Comparison of ENCODE assay signal across 9 cellular contexts in genomic region chr22:42930810-42931420, GRCh38.
DNase-seq lines count a peak whose midpoint lies in the region; ATAC-seq and TF ChIP-seq lines count a peak whose summit lies in the region.
"Had no signal": no experiment of that assay in that cellular context is flagged by ENCODE, and none has a peak within 500 bp of the region (broad histone marks: within the 10 kb centered on the region; RNA-seq: fewer than 3 reads in every experiment).

No MANE protein-coding gene starts in this region.

- H3K4me3 ChIP-seq in fibroblast of the aortic adventitia (ENCODE audit: low read depth, low read length) (no peak overlapping the region), spleen (peak overlapping the region in 2 of 8 donors; percentile 12 to 48), H7 (ENCODE audit: insufficient read depth, low read depth, low read length) (no peak overlapping the region)
- H3K4me3 ChIP-seq: SK-N-MC had no signal

- H3K9me3 ChIP-seq in spleen: no peaks in the 10 kb centered on the region

- H3K27me3 ChIP-seq in spleen (replicated peaks in 1 of 7) (no peaks in the 10 kb centered on the region), H7 (ENCODE audit: control insufficient read depth, insufficient read depth, low read length) (no peaks in the 10 kb centered on the region)

- H3K36me3 ChIP-seq in spleen: peaks cover 0 to 6% (median 0%) of the 10 kb centered on the region in 6 donors
- no peaks in the 10 kb centered on the region for H3K36me3 ChIP-seq in H7 (replicated peaks; ENCODE audit: control insufficient read depth, insufficient read depth, low read length)

- no peak for TF ChIP-seq CTCF in fibroblast of the aortic adventitia (IDR thresholded peaks at IDR 0.05; ENCODE audit: insufficient read depth, low read length)
- no peak for TF ChIP-seq CTCF in spleen (IDR thresholded peaks at IDR 0.05 in 8 of 11, conservative IDR thresholded peaks at IDR 0.05 in 3 of 11)

- 56 to 78% (median 64%) methylated on average over 9 of the region's 9 CpGs for WGBS in spleen, 5 donors

- H3K4me1 ChIP-seq in spleen: peaks cover 41 to 100% (median 87%) of the 10 kb centered on the region in 6 donors

- H3K27ac ChIP-seq in spleen: peak overlapping the region in 7 of 8 donors; percentile 81 to 94 (median 89)
- H3K27ac ChIP-seq: SK-N-MC had no signal

- TF ChIP-seq POLR2A in spleen (IDR thresholded peaks at IDR 0.05): no peak

- intact Hi-C loops in spleen (cut with DNase I; ENCODE audit: low total_unique reads): no loop called here

- ATAC-seq in GM18867 (IDR thresholded peaks at IDR 0.05; ENCODE audit: unreplicated experiment) (peak; percentile 3), GM19452 (IDR thresholded peaks at IDR 0.05; ENCODE audit: unreplicated experiment) (no peak), HG02763 (IDR thresholded peaks at IDR 0.05; ENCODE audit: unreplicated experiment) (no peak)

- DNase-seq in NCI-H2196 treated with DMSO at 0.1 percent for 48 hours (lab: John Stamatoyannopoulos, UW; ENCODE audit: unreplicated experiment) (peak; percentile 64), fibroblast of the aortic adventitia (ENCODE audit: low read depth) (peak; percentile 32), spleen (peak; percentile 73), H7 (no peak), NCI-H345 treated with DMSO at 0.1 percent for 48 hours (lab: John Stamatoyannopoulos, UW; ENCODE audit: unreplicated experiment) (no peak)

Comparison
In these comparisons a context has a peak if more than half of its experiments do, and no peak if none do; other contexts are left out.
1. DNase-seq: peak in NCI-H2196 treated with DMSO at 0.1 percent for 48 hours (single experiment), fibroblast of the aortic adventitia (single experiment) and spleen (single experiment); none in H7 (single experiment) and NCI-H345 treated with DMSO at 0.1 percent for 48 hours (single experiment).